Comparison of ENCODE assay signal across 10 cellular contexts in genomic region chr3:121654493-121655385, GRCh38. TPM values are rescaled to one million over a fixed set of nuclear protein-coding genes. Genes with fewer than 3 reads are reported as not detected.
A peak's percentile ranks its signal among the peaks of the same experiment; 100 is the strongest.
DNase-seq lines count a peak whose midpoint lies in the region; ATAC-seq and TF ChIP-seq lines count a peak whose summit lies in the region.
"Had no signal": no experiment of that assay in that cellular context is flagged by ENCODE, and none has a peak within 500 bp of the region (broad histone marks: within the 10 kb centered on the region; RNA-seq: fewer than 3 reads in every experiment).

No MANE protein-coding gene starts in this region.

- H3K79me2 ChIP-seq in OCI-LY3 (ENCODE audit: low read length), result peaks cover 51% of the 10 kb centered on the region

- peak in 1 of 2 donors; percentile 10 for DNase-seq in activated T-cell treated with anti-CD3 and anti-CD28 coated beads, Interleukin-2, amount 50 U/mL, for 72 hours
- DNase-seq in activated T-cell treated with anti-CD3 and anti-CD28 coated beads, Interleukin-2, amount 50 U/mL, for 1 hour, result no peak
- no peak for DNase-seq in cerebellar cortex (ENCODE audit: low spot score)
- DNase-seq in left lung, result no peak
- DNase-seq in HPDE6-E6E7 (ENCODE audit: extremely low spot score), result no peak
- DNase-seq: mesendoderm had no signal

- H3K36me3 ChIP-seq in OCI-LY3 (replicated peaks; ENCODE audit: low read depth, low read length) (peaks cover 83% of the 10 kb centered on the region), left lung (peaks cover 0 to 54% of the 10 kb centered on the region in 2 donors)
- H3K36me3 ChIP-seq: vagina had no signal

- peak; percentile 90 to 92 for ATAC-seq in activated T-cell treated with anti-CD3 and anti-CD28 coated beads, Interleukin-2, amount 50 U/mL, for 72 hours (replicated peaks in 1 of 2)
- ATAC-seq in HG02588 (IDR thresholded peaks at IDR 0.05; ENCODE audit: unreplicated experiment) (peak; percentile 77), left lung (no peak)

- H3K4me1 ChIP-seq in OCI-LY3 (ENCODE audit: low read length) (peaks cover 31% of the 10 kb centered on the region), left lung (peaks cover 0 to 27% of the 10 kb centered on the region in 2 donors)
- H3K4me1 ChIP-seq: vagina had no signal

- no peak overlapping the region for H2AFZ ChIP-seq in OCI-LY3 (ENCODE audit: low read depth, low read length)

- no peaks in the 10 kb centered on the region for H3K27me3 Mint-ChIP-seq in activated T-cell treated with anti-CD3 and anti-CD28 coated beads, Interleukin-2, amount 50 U/mL, for 72 hours (ENCODE audit: low read depth)
- H3K27me3 Mint-ChIP-seq in stimulated activated naive CD8-positive, alpha-beta T cell treated with anti-CD3 and anti-CD28 coated beads, Interleukin-15, Interleukin-2, amounts not matched to agents 100 ng/mL and 50 ng/mL, for 24 hours, result no peaks in the 10 kb centered on the region

- TF ChIP-seq CTCF in OCI-LY3 (IDR thresholded peaks at IDR 0.05; ENCODE audit: low read depth, low read length) (no peak), left lung (IDR thresholded peaks at IDR 0.05) (no peak)

- H3K4me1 Mint-ChIP-seq in activated T-cell treated with anti-CD3 and anti-CD28 coated beads, Interleukin-2, amount 50 U/mL, for 72 hours (ENCODE audit: low read depth), result peaks cover 83% of the 10 kb centered on the region
- peaks cover 91% of the 10 kb centered on the region for H3K4me1 Mint-ChIP-seq in stimulated activated naive CD8-positive, alpha-beta T cell treated with anti-CD3 and anti-CD28 coated beads, Interleukin-15, Interleukin-2, amounts not matched to agents 100 ng/mL and 50 ng/mL, for 24 hours (ENCODE audit: low read depth)

- H3K27ac ChIP-seq in OCI-LY3 (ENCODE audit: low read length), result peak overlapping the region; percentile 79
- H3K27ac ChIP-seq in left lung, result peak overlapping the region in 1 of 2 donors; percentile 62
- H3K27ac ChIP-seq: vagina had no signal

- H3K4me2 ChIP-seq in OCI-LY3 (ENCODE audit: low read length), result peak overlapping the region; percentile 67

- peak overlapping the region; percentile 72 for H3K27ac Mint-ChIP-seq in activated T-cell treated with anti-CD3 and anti-CD28 coated beads, Interleukin-2, amount 50 U/mL, for 72 hours
- peak overlapping the region; percentile 83 for H3K27ac Mint-ChIP-seq in stimulated activated naive CD8-positive, alpha-beta T cell treated with anti-CD3 and anti-CD28 coated beads, Interleukin-15, Interleukin-2, amounts not matched to agents 100 ng/mL and 50 ng/mL, for 24 hours

- no peaks in the 10 kb centered on the region for H3K27me3 ChIP-seq in OCI-LY3 (ENCODE audit: low read depth, low read length)
- H3K27me3 ChIP-seq in left lung, result no peaks in the 10 kb centered on the region
- H3K27me3 ChIP-seq: vagina had no signal

- peak overlapping the region; percentile 45 for H3K4me3 ChIP-seq in OCI-LY3 (ENCODE audit: low read length)
- H3K4me3 ChIP-seq in left lung, result no peak overlapping the region
- H3K4me3 ChIP-seq: vagina had no signal

- peaks cover 8% of the 10 kb centered on the region; the same call in 1 of the 2 replicates for H4K20me1 ChIP-seq in OCI-LY3 (ENCODE audit: insufficient read depth, low read length)

- H3K36me3 Mint-ChIP-seq in activated T-cell treated with anti-CD3 and anti-CD28 coated beads, Interleukin-2, amount 50 U/mL, for 72 hours (ENCODE audit: insufficient read depth in 2 of 2), result peaks cover 22 to 38% of the 10 kb centered on the region in 2 donors
- peaks cover 77% of the 10 kb centered on the region for H3K36me3 Mint-ChIP-seq in stimulated activated naive CD8-positive, alpha-beta T cell treated with anti-CD3 and anti-CD28 coated beads, Interleukin-15, Interleukin-2, amounts not matched to agents 100 ng/mL and 50 ng/mL, for 24 hours (ENCODE audit: low read depth)

- intact Hi-C loops in left lung (cut with DNase I), result no loop called here

- H3K9me3 Mint-ChIP-seq in activated T-cell treated with anti-CD3 and anti-CD28 coated beads, Interleukin-2, amount 50 U/mL, for 72 hours, result no peaks in the 10 kb centered on the region
- H3K9me3 Mint-ChIP-seq in stimulated activated naive CD8-positive, alpha-beta T cell treated with anti-CD3 and anti-CD28 coated beads, Interleukin-15, Interleukin-2, amounts not matched to agents 100 ng/mL and 50 ng/mL, for 24 hours, result no peaks in the 10 kb centered on the region

- no peaks in the 10 kb centered on the region for H3K9me3 ChIP-seq in OCI-LY3 (ENCODE audit: insufficient read depth, low read length)
- H3K9me3 ChIP-seq in left lung, result no peaks in the 10 kb centered on the region
- H3K9me3 ChIP-seq: vagina had no signal

- peak overlapping the region; percentile 18; the same call in 1 of the 2 replicates for H3K9ac ChIP-seq in OCI-LY3 (ENCODE audit: low read length)

- peak overlapping the region; percentile 60 to 71 for H3K4me3 Mint-ChIP-seq in activated T-cell treated with anti-CD3 and anti-CD28 coated beads, Interleukin-2, amount 50 U/mL, for 72 hours
- H3K4me3 Mint-ChIP-seq in stimulated activated naive CD8-positive, alpha-beta T cell treated with anti-CD3 and anti-CD28 coated beads, Interleukin-15, Interleukin-2, amounts not matched to agents 100 ng/mL and 50 ng/mL, for 24 hours, result peak overlapping the region; percentile 52

RNA-seq across cellular contexts. Expression of gene HCLS1, which starts 6.0 kb away (rescaled TPM):
- total RNA-seq in activated T-cell treated with anti-CD3 and anti-CD28 coated beads, Interleukin-2, amount 50 U/mL, for 72 hours, result 100 to 1,000 TPM; 236 to 259 TPM
- total RNA-seq in left lung, result 10 to 100 TPM; 37.4 to 98.6 TPM
